In the genomic region with DNA sequence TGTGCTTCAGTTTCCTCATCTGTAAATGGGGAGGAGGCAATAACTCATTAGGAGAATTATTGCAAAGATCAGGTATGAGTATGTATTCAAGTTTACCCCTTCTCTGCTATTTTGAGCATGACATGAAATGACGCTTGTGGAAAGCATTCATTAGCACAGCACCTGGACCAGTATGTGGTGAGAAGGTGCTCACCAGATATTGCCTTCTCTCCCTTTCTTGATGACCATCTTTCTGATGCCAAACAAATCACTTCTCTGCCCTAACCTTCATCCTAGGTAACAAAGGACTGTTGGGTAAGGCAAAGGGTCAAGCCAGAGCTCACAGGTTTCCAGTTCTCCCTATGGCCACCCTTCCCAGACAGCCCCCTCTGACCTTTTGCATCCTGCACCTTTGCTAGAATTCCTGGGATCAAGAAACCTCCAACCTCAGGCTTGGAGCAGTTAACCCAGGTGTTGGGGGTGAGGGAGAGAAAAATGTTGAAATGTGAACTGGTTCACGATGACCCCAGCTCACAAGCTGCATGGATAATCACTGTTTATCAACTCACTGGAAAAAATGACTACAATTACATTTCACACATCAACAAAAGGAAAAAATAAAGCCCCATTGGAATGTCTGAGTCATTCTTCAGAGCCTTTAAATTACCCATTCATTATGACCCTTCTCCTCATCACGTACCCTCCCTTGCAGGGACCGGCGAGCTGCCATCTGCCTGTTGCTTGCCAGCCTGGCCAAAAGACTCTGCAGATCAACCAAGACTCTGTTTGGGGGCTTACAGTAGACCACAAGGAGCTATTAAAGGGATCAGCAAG, we compare ENCODE assay signal across 9 cellular contexts. TPM values are rescaled to one million over a fixed set of nuclear protein-coding genes. Genes with fewer than 3 reads are reported as not detected.
DNase-seq lines count a peak whose midpoint lies in the region; ATAC-seq and TF ChIP-seq lines count a peak whose summit lies in the region.
"Had no signal": no experiment of that assay in that cellular context is flagged by ENCODE, and none has a peak within 500 bp of the region (broad histone marks: within the 10 kb centered on the region; RNA-seq: fewer than 3 reads in every experiment).

No MANE protein-coding gene starts in this region.

- H3K36me3 ChIP-seq in thyroid gland, result no peaks in the 10 kb centered on the region

- H3K27ac Mint-ChIP-seq in osteocyte (ENCODE audit: unreplicated experiment) (peak overlapping the region; percentile 94), endothelial cell (ENCODE audit: unreplicated experiment) (no peak overlapping the region)

- no peak for ATAC-seq in HG03025 (IDR thresholded peaks at IDR 0.05; ENCODE audit: low FRiP score, unreplicated experiment)

- H3K9me3 Mint-ChIP-seq in osteocyte (ENCODE audit: unreplicated experiment), result no peaks in the 10 kb centered on the region
- no peaks in the 10 kb centered on the region for H3K9me3 Mint-ChIP-seq in endothelial cell (ENCODE audit: unreplicated experiment)

- H3K36me3 Mint-ChIP-seq in osteocyte (ENCODE audit: unreplicated experiment) (no peaks in the 10 kb centered on the region), endothelial cell (ENCODE audit: low read depth, unreplicated experiment) (peaks cover 5% of the 10 kb centered on the region)

- H3K4me1 ChIP-seq in thyroid gland, result peaks cover 6 to 26% of the 10 kb centered on the region in 2 donors

- H3K27ac ChIP-seq in coronary artery, result peak overlapping the region in 1 of 2 donors; percentile 61
- H3K27ac ChIP-seq in thyroid gland, result no peak overlapping the region

- H3K27me3 Mint-ChIP-seq in osteocyte (ENCODE audit: unreplicated experiment), result no peaks in the 10 kb centered on the region
- H3K27me3 Mint-ChIP-seq in endothelial cell (ENCODE audit: unreplicated experiment), result peaks cover 7% of the 10 kb centered on the region

- H3K9me3 ChIP-seq in thyroid gland, result no peaks in the 10 kb centered on the region

- H3K4me1 Mint-ChIP-seq in osteocyte (ENCODE audit: unreplicated experiment), result peaks cover 39% of the 10 kb centered on the region
- H3K4me1 Mint-ChIP-seq in endothelial cell (ENCODE audit: unreplicated experiment), result peaks cover 9% of the 10 kb centered on the region

- no peak overlapping the region for H3K4me3 ChIP-seq in coronary artery
- no peak overlapping the region for H3K4me3 ChIP-seq in thyroid gland (replicated peaks in 1 of 3)

- no peak for TF ChIP-seq CTCF in coronary artery (IDR thresholded peaks at IDR 0.05)
- TF ChIP-seq CTCF in osteocyte (IDR thresholded peaks at IDR 0.05), result no peak
- TF ChIP-seq CTCF in endothelial cell (IDR thresholded peaks at IDR 0.05; ENCODE audit: unreplicated experiment), result no peak
- TF ChIP-seq CTCF in thyroid gland (IDR thresholded peaks at IDR 0.05), result no peak

- DNase-seq in EH (ENCODE audit: low read depth), result peak; percentile 84
- DNase-seq in NCI-H460 (ENCODE audit: extremely low read depth, low read depth), result peak; percentile 81
- DNase-seq in coronary artery (ENCODE audit: low spot score), result peak; percentile 66
- DNase-seq in osteocyte (ENCODE audit: extremely low spot score, unreplicated experiment), result no peak
- no peak for DNase-seq in endothelial cell (ENCODE audit: low spot score)
- no peak for DNase-seq in thyroid gland
- DNase-seq in T-helper 9 cell, result no peak
- DNase-seq: NCI-H524 had no signal

- H3K4me3 Mint-ChIP-seq in osteocyte (ENCODE audit: unreplicated experiment), result no peak overlapping the region
- H3K4me3 Mint-ChIP-seq in endothelial cell (ENCODE audit: unreplicated experiment), result no peak overlapping the region

- no peak for TF ChIP-seq POLR2A in thyroid gland (IDR thresholded peaks at IDR 0.05)

- intact Hi-C loops in thyroid gland (cut with DNase I), result no loop called here

- 58 to 76% methylated on average over 5 of the region's 5 CpGs for WGBS in thyroid gland, 2 donors

- no peaks in the 10 kb centered on the region for H3K27me3 ChIP-seq in thyroid gland

RNA-seq across cellular contexts. Expression of a gene that starts 41.6 kb away (rescaled TPM):
- total RNA-seq in NCI-H460 (2014; rRNA removed; shearing (Covaris generic)), result 12.5 and 27.5 TPM in 2 replicates
- polyA plus RNA-seq in NCI-H460 (2014; cell fraction: nucleus; rRNA removed), result 6.7 and 19.8 TPM in 2 replicates
- total RNA-seq in osteocyte (65.0 and 74.7 TPM in 2 replicates), endothelial cell (ENCODE audit: unreplicated experiment) (137 TPM), thyroid gland (100 to 1,000 TPM; 104 to 206 (median 126) TPM)

Comparison
In these comparisons a context has a peak if more than half of its experiments do, and no peak if none do; other contexts are left out.
1. DNase-seq: peak in EH (single experiment), NCI-H460 (single experiment) and coronary artery (single experiment); none in osteocyte (single experiment), endothelial cell (single experiment), thyroid gland (0 of 2) and T-helper 9 cell (single experiment).